Comparison of ENCODE assay signal across 1 cellular context in genomic region chr1:26991310-26992116, GRCh38.
TF ChIP-seq lines count a peak whose summit lies in the region.

No MANE protein-coding gene starts in this region.

TF ChIP-seq in GM23338, 12 proteins besides CTCF, POLR2A, EP300 and RAD21 (continued from another document):
- TF ChIP-seq ZNF462 (CRISPR knock-in tag; IDR thresholded peaks at IDR 0.05) (no peak), NANOG (IDR thresholded peaks at IDR 0.05; ENCODE audit: borderline replicate concordance) (no peak), EZH2 (IDR thresholded peaks at IDR 0.05; ENCODE audit: low read depth, unreplicated experiment) (no peak), REST (IDR thresholded peaks at IDR 0.05; ENCODE audit: unreplicated experiment) (no peak), EZH2phosphoT487 (IDR thresholded peaks at IDR 0.05; ENCODE audit: unreplicated experiment) (no peak), STAT1 (IDR thresholded peaks at IDR 0.05; ENCODE audit: unreplicated experiment) (no peak), POLR2AphosphoS5 (IDR thresholded peaks at IDR 0.05; ENCODE audit: low read depth) (no peak), JUNB (IDR thresholded peaks at IDR 0.05; ENCODE audit: unreplicated experiment) (no peak), ZNF114 (CRISPR knock-in tag; IDR thresholded peaks at IDR 0.05) (no peak), CREB1 (CRISPR knock-in tag; IDR thresholded peaks at IDR 0.05; ENCODE audit: low read depth) (no peak)
- TF ChIP-seq, protein P1, sequence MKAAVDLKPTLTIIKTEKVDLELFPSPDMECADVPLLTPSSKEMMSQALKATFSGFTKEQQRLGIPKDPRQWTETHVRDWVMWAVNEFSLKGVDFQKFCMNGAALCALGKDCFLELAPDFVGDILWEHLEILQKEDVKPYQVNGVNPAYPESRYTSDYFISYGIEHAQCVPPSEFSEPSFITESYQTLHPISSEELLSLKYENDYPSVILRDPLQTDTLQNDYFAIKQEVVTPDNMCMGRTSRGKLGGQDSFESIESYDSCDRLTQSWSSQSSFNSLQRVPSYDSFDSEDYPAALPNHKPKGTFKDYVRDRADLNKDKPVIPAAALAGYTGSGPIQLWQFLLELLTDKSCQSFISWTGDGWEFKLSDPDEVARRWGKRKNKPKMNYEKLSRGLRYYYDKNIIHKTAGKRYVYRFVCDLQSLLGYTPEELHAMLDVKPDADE (IDR thresholded peaks at IDR 0.05): no peak
